ENCODE assay signal across 11 cellular contexts in genomic region chr1:112637257-112638108, GRCh38. TPM values are rescaled to one million over a fixed set of nuclear protein-coding genes. Genes with fewer than 3 reads are reported as not detected.
DNase-seq lines count a peak whose midpoint lies in the region; ATAC-seq, FAIRE-seq and TF ChIP-seq lines count a peak whose summit lies in the region.
"Had no signal": no experiment of that assay in that cellular context is flagged by ENCODE, and none has a peak within 500 bp of the region (broad histone marks: within the 10 kb centered on the region; RNA-seq: fewer than 3 reads in every experiment).

No MANE protein-coding gene starts in this region.

- H4K5ac ChIP-seq in IMR-90 (ENCODE audit: low read depth, low read length), result no peak overlapping the region

- in situ Hi-C loops in IMR-90 (cut with MboI; ENCODE audit: low sequenced_read_pairs), result no loop called here
- in situ Hi-C loops in HepG2 (cut with HindIII; ENCODE audit: extremely low pct_ligation_motif_present, low pct_unique_long_range_greater_than_20kb), result no loop called here

- H2BK5ac ChIP-seq in IMR-90 (ENCODE audit: low read depth, low read length, poor library complexity, severe bottlenecking), result peak overlapping the region; percentile 30

- H3K79me2 ChIP-seq in HepG2 (ENCODE audit: insufficient read depth, low read length), result peaks cover 78% of the 10 kb centered on the region

- H3K9me3 ChIP-seq in IMR-90 (ENCODE audit: control insufficient read depth, insufficient read depth, low read length) (no peaks in the 10 kb centered on the region), HepG2 (ENCODE audit: low read length) (no peaks in the 10 kb centered on the region)
- H3K9me3 ChIP-seq: Caco-2 had no signal

- H2AFZ ChIP-seq in IMR-90 (replicated peaks; ENCODE audit: low read length, poor library complexity) (no peak overlapping the region), HepG2 (ENCODE audit: low read length) (no peak overlapping the region)
- H2AFZ ChIP-seq: neural progenitor cell had no signal

- no peak for TF ChIP-seq RAD21 in IMR-90 (IDR thresholded peaks at IDR 0.05; ENCODE audit: low read length)
- no peak for TF ChIP-seq RAD21 in HepG2 (CRISPR knock-in tag; IDR thresholded peaks at IDR 0.05)

- H4K91ac ChIP-seq in IMR-90 (ENCODE audit: insufficient read depth, low read depth, low read length), result no peak overlapping the region

- no peak overlapping the region for H3K4ac ChIP-seq in IMR-90 (ENCODE audit: low read depth, low read length)

- no peak overlapping the region for H3K4me3 ChIP-seq in IMR-90 (ENCODE audit: insufficient read depth, low read depth, low read length)
- H3K4me3 ChIP-seq in HepG2 (replicated peaks in 1 of 3; ENCODE audit: insufficient read depth in 1 of 3, low read depth in 2 of 3, low read length in 3 of 3), result no peak overlapping the region; a peak in 1 of 6 replicates
- H3K4me3 ChIP-seq: neural progenitor cell had no signal

- no peak overlapping the region for H2AK5ac ChIP-seq in IMR-90 (ENCODE audit: low read depth, low read length)

- no CpG with 5 or more reads among the region's 4 CpGs for WGBS in IMR-90 (ENCODE audit: extremely low coverage in 2 of 2, insufficient read length in 1 of 2), 2 experiments
- 15% methylated on average over 4 of the region's 4 CpGs for WGBS in HepG2 (ENCODE audit: low lambda C conversion rate)

- CTCF ChIA-PET in IMR-90 (lab: Yijun Ruan, JAX), result interaction anchor here (0.9 kb wide), 1 partner anchor 10 kb away, joined by 3 read pairs; no protein-coding TSS in a partner anchor
- CTCF ChIA-PET in HepG2 (lab: Yijun Ruan, JAX; ENCODE audit: low intra/inter-chr PET ratio, low total read pairs), result no interaction called here

- peaks cover 0 to 43% of the 10 kb centered on the region in 2 experiments; a peak in 2 of 4 replicates for H3K79me1 ChIP-seq in IMR-90 (ENCODE audit: low read depth in 1 of 2, low read length in 2 of 2)

- H3K9me1 ChIP-seq in IMR-90 (ENCODE audit: insufficient read depth, low read length), result peaks cover 8% of the 10 kb centered on the region

- ATAC-seq in IMR-90 (ENCODE audit: low read depth) (peak; percentile 72), HepG2 (peak; percentile 84), GM21723 (IDR thresholded peaks at IDR 0.05; ENCODE audit: unreplicated experiment) (no peak)

- no peak overlapping the region for H3K18ac ChIP-seq in IMR-90 (ENCODE audit: low read depth, low read length)

- no TSS peak for BruUV-seq in IMR-90 (replicated peaks; lab: Mats Ljungman, UMichigan)
- BruUV-seq in HepG2 (replicated peaks; lab: Mats Ljungman, UMichigan), result no TSS peak

- H4K20me1 ChIP-seq in IMR-90 (ENCODE audit: insufficient read depth, low read length) (peaks cover 77% of the 10 kb centered on the region), HepG2 (ENCODE audit: insufficient read depth, low read length) (peaks cover 50% of the 10 kb centered on the region)

- H3K4me1 ChIP-seq in IMR-90 (ENCODE audit: control insufficient read depth, insufficient read depth, low read length) (peaks cover 2% of the 10 kb centered on the region), HepG2 (ENCODE audit: insufficient read depth, low read length) (peaks cover 78% of the 10 kb centered on the region)
- H3K4me1 ChIP-seq: neural progenitor cell had no signal

- dilution Hi-C loops in IMR-90 (cut with HindIII; ENCODE audit: low sequenced_read_pairs, unreplicated experiment), result no loop called here

- TF ChIP-seq CTCF in IMR-90 (conservative IDR thresholded peaks at IDR 0.05; ENCODE audit: low read depth, low read length), result no peak
- no peak for TF ChIP-seq CTCF in HepG2 (CRISPR knock-in tag; IDR thresholded peaks at IDR 0.05)

- no peak overlapping the region for H2BK120ac ChIP-seq in IMR-90 (ENCODE audit: low read depth, low read length)

- H3K4me2 ChIP-seq in IMR-90 (ENCODE audit: low read depth, low read length) (no peak overlapping the region), HepG2 (ENCODE audit: low read depth, low read length) (peak overlapping the region; percentile 48)
- H3K4me2 ChIP-seq: neural progenitor cell had no signal

- no peak overlapping the region for H2BK20ac ChIP-seq in IMR-90 (ENCODE audit: low read depth, low read length)

- H3K36me3 ChIP-seq in IMR-90 (ENCODE audit: control insufficient read depth, insufficient read depth, low read length) (no peaks in the 10 kb centered on the region), HepG2 (replicated peaks in 1 of 2; ENCODE audit: control insufficient read depth in 1 of 2, insufficient read depth in 2 of 2, low read length in 2 of 2) (no peaks in the 10 kb centered on the region; a peak in 1 of 5 replicates)
- H3K36me3 ChIP-seq: WERI-Rb-1 had no signal

- H2AK9ac ChIP-seq in IMR-90 (replicated peaks; ENCODE audit: low read depth, low read length, poor library complexity), result no peak overlapping the region

- no peak overlapping the region for H2BK15ac ChIP-seq in IMR-90 (ENCODE audit: low read depth, low read length)

- no peak overlapping the region for H3K27ac ChIP-seq in IMR-90 (ENCODE audit: insufficient read depth, low read length)
- H3K27ac ChIP-seq in caudate nucleus (ENCODE audit: low read depth, low read length), result peak overlapping the region; percentile 85
- H3K27ac ChIP-seq in HepG2 (ENCODE audit: extremely low read length, insufficient read depth, low read length), result peak overlapping the region; percentile 64
- H3K27ac ChIP-seq: neural progenitor cell, WERI-Rb-1 had no signal

- no peak overlapping the region for H4K8ac ChIP-seq in IMR-90 (ENCODE audit: low read depth in 2 of 2, low read length in 2 of 2)

- no peak for FAIRE-seq in HepG2 (lab: Jason Lieb, UNC)
- FAIRE-seq in urothelium cell line (lab: Jason Lieb, UNC), result no peak

- TF ChIP-seq POLR2A in IMR-90 (IDR thresholded peaks at IDR 0.05; ENCODE audit: low read depth, low read length) (no peak), HepG2 (IDR thresholded peaks at IDR 0.05; ENCODE audit: insufficient read depth in 1 of 2, low read depth in 2 of 2, low read length in 2 of 2) (no peak)

- no peak overlapping the region for H3K56ac ChIP-seq in IMR-90 (ENCODE audit: extremely low read depth, insufficient read depth, low read length)

- no peak overlapping the region for H3K23ac ChIP-seq in IMR-90 (ENCODE audit: low read depth, low read length)

- TF ChIP-seq EP300 in HepG2 (IDR thresholded peaks at IDR 0.05; ENCODE audit: low read depth in 2 of 2, low read length in 2 of 2) (no peak), HepG2 (CRISPR knock-in tag; IDR thresholded peaks at IDR 0.05; ENCODE audit: borderline replicate concordance) (no peak)

- H3K27me3 ChIP-seq in IMR-90 (ENCODE audit: control insufficient read depth, insufficient read depth, low read length) (no peaks in the 10 kb centered on the region), HepG2 (ENCODE audit: control insufficient read depth in 1 of 2, insufficient read depth in 2 of 2, low read length in 2 of 2) (no peaks in the 10 kb centered on the region)
- H3K27me3 ChIP-seq: neural progenitor cell had no signal

- POLR2A ChIA-PET in IMR-90 (lab: Charles Lee; ENCODE audit: unreplicated experiment), result no interaction called here
- POLR2A ChIA-PET in HepG2 (lab: Yijun Ruan, JAX), result interaction anchor here (1.0 to 2.2 kb wide), 6 partner anchors 10 to 67 kb away, joined by 3 to 13 read pairs (median 6); partner anchors contain the start of genes MOV10 and ST7L

- DNase-seq in AG08395 (ENCODE audit: low spot score) (peak; percentile 64), IMR-90 (peak; percentile 37), caudate nucleus (lab: John Stamatoyannopoulos, UW) (peak in 28 of 61 donors; percentile 3 to 65 (median 16)), HepG2 (ENCODE audit: low spot score) (peak; percentile 80), SW480 (ENCODE audit: low spot score) (no peak), urothelium cell line (ENCODE audit: low spot score) (no peak)
- no peak for DNase-seq in effector CD4-positive, alpha-beta T cell
- DNase-seq: Caco-2, WERI-Rb-1 had no signal

- H3K14ac ChIP-seq in IMR-90 (replicated peaks; ENCODE audit: low read depth, low read length), result no peak overlapping the region

- intact Hi-C loops in IMR-90 (cut with micrococcal nuclease) (loop anchor here (5.0 kb wide), 1 partner anchor 35 kb away; the partner anchor contains the start of gene MOV10), HepG2 (cut with micrococcal nuclease; ENCODE audit: unreplicated experiment) (no loop called here)

- H3K9ac ChIP-seq in IMR-90 (ENCODE audit: low read depth, low read length), result no peak overlapping the region
- H3K9ac ChIP-seq in HepG2 (ENCODE audit: insufficient read depth, low read depth, low read length), result no peak overlapping the region
- H3K9ac ChIP-seq: neural progenitor cell had no signal

RNA-seq across cellular contexts. Expression of gene CAPZA1, which starts 17.9 kb away (rescaled TPM):
- 262 and 440 TPM in 2 replicates for total RNA-seq in IMR-90 (2012; rRNA removed)
- 98.5 and 108 TPM in 2 replicates for polyA plus RNA-seq in IMR-90 (2012; rRNA removed)
- polyA plus RNA-seq in IMR-90 (2012; cell fraction: cytosol; rRNA removed), result 13.8 and 21.1 TPM in 2 replicates
- polyA plus RNA-seq in IMR-90 (2012; cell fraction: nucleus; rRNA removed; ENCODE audit: low replicate concordance), result 5.3 and 71.2 TPM in 2 replicates
- total RNA-seq in HepG2 (2016; rRNA removed; fragmentation: Illumina TruSeq; extraction: Trizol), result 117 and 210 TPM in 2 replicates
- 34.5 and 43.7 TPM in 2 replicates for total RNA-seq in HepG2 (2016; cell fraction: cytosol; rRNA removed; fragmentation: Illumina TruSeq; extraction: Trizol; ENCODE audit: low read depth)
- total RNA-seq in HepG2 (2016; cell fraction: insoluble cytoplasmic fraction; rRNA removed; fragmentation: Illumina TruSeq; extraction: Trizol), result 110 and 227 TPM in 2 replicates
- total RNA-seq in HepG2 (2016; cell fraction: membrane; rRNA removed; fragmentation: Illumina TruSeq; extraction: Trizol), result 48.4 and 55.0 TPM in 2 replicates
- 80.0 and 85.9 TPM in 2 replicates for total RNA-seq in HepG2 (2016; cell fraction: nucleus; rRNA removed; fragmentation: Illumina TruSeq; extraction: Trizol)
- polyA plus RNA-seq in HepG2 (2011; rRNA removed), result 47.9 and 67.0 TPM in 2 replicates
- 27.1 and 46.5 TPM in 2 replicates for polyA plus RNA-seq in HepG2 (2011; cell fraction: cytosol; rRNA removed)
- polyA plus RNA-seq in HepG2 (2011; cell fraction: nucleus; rRNA removed), result 25.9 and 45.1 TPM in 2 replicates
- 51.4 and 60.6 TPM in 2 replicates for polyA plus RNA-seq in HepG2 (2012)
- polyA plus RNA-seq in HepG2 (2016; cell fraction: cytosol; fragmentation: Illumina TruSeq; extraction: Trizol; ENCODE audit: low read depth), result 7.6 TPM in 2 replicates
- 166 and 177 TPM in 2 replicates for polyA plus RNA-seq in HepG2 (2016; cell fraction: insoluble cytoplasmic fraction; fragmentation: Illumina TruSeq; extraction: Trizol; ENCODE audit: low read depth)
- 30.4 and 32.0 TPM in 2 replicates for polyA plus RNA-seq in HepG2 (2016; cell fraction: membrane; fragmentation: Illumina TruSeq; extraction: Trizol; ENCODE audit: low read depth)
- polyA plus RNA-seq in HepG2 (2016; cell fraction: nucleus; fragmentation: Illumina TruSeq; extraction: Trizol; ENCODE audit: insufficient read depth, low read depth), result 96.3 and 112 TPM in 2 replicates
- polyA minus RNA-seq in HepG2 (2011; rRNA and poly(A)+ RNA removed; ENCODE audit: low replicate concordance), result 27.6 and 67.6 TPM in 2 replicates
- polyA minus RNA-seq in HepG2 (2011; cell fraction: cytosol; rRNA and poly(A)+ RNA removed), result 128 and 129 TPM in 2 replicates
- 122 and 123 TPM in 2 replicates for polyA minus RNA-seq in HepG2 (2011; cell fraction: nucleus; rRNA and poly(A)+ RNA removed)

RNA-seq across cellular contexts. Expression of gene ST7L, which starts 18.5 kb away (rescaled TPM):
- 14.7 and 16.9 TPM in 2 replicates for total RNA-seq in IMR-90 (2012; rRNA removed)
- polyA plus RNA-seq in IMR-90 (2012; rRNA removed), result 7.7 TPM in 2 replicates
- polyA plus RNA-seq in IMR-90 (2012; cell fraction: cytosol; rRNA removed), result 3.7 and 6.0 TPM in 2 replicates
- 4.1 and 12.0 TPM in 2 replicates for polyA plus RNA-seq in IMR-90 (2012; cell fraction: nucleus; rRNA removed; ENCODE audit: low replicate concordance)
- total RNA-seq in HepG2 (2016; rRNA removed; fragmentation: Illumina TruSeq; extraction: Trizol), result 8.7 and 19.9 TPM in 2 replicates
- total RNA-seq in HepG2 (2016; cell fraction: cytosol; rRNA removed; fragmentation: Illumina TruSeq; extraction: Trizol; ENCODE audit: low read depth), result 21.7 and 23.1 TPM in 2 replicates
- total RNA-seq in HepG2 (2016; cell fraction: insoluble cytoplasmic fraction; rRNA removed; fragmentation: Illumina TruSeq; extraction: Trizol), result 7.3 and 16.3 TPM in 2 replicates
- total RNA-seq in HepG2 (2016; cell fraction: membrane; rRNA removed; fragmentation: Illumina TruSeq; extraction: Trizol), result 9.9 and 11.4 TPM in 2 replicates
- total RNA-seq in HepG2 (2016; cell fraction: nucleus; rRNA removed; fragmentation: Illumina TruSeq; extraction: Trizol), result 21.1 and 31.3 TPM in 2 replicates
- polyA plus RNA-seq in HepG2 (2011; rRNA removed), result 8.0 and 8.6 TPM in 2 replicates
- polyA plus RNA-seq in HepG2 (2011; cell fraction: cytosol; rRNA removed), result 6.1 and 7.4 TPM in 2 replicates
- 11.6 and 12.4 TPM in 2 replicates for polyA plus RNA-seq in HepG2 (2011; cell fraction: nucleus; rRNA removed)
- 10.5 and 12.2 TPM in 2 replicates for polyA plus RNA-seq in HepG2 (2012)
- 3.4 and 3.8 TPM in 2 replicates for polyA plus RNA-seq in HepG2 (2016; cell fraction: cytosol; fragmentation: Illumina TruSeq; extraction: Trizol; ENCODE audit: low read depth)
- polyA plus RNA-seq in HepG2 (2016; cell fraction: insoluble cytoplasmic fraction; fragmentation: Illumina TruSeq; extraction: Trizol; ENCODE audit: low read depth), result 7.3 and 11.1 TPM in 2 replicates
- polyA plus RNA-seq in HepG2 (2016; cell fraction: membrane; fragmentation: Illumina TruSeq; extraction: Trizol; ENCODE audit: low read depth), result 4.9 and 6.2 TPM in 2 replicates
- 31.8 and 32.7 TPM in 2 replicates for polyA plus RNA-seq in HepG2 (2016; cell fraction: nucleus; fragmentation: Illumina TruSeq; extraction: Trizol; ENCODE audit: insufficient read depth, low read depth)
- 8.0 and 31.3 TPM in 2 replicates for polyA minus RNA-seq in HepG2 (2011; rRNA and poly(A)+ RNA removed; ENCODE audit: low replicate concordance)
- polyA minus RNA-seq in HepG2 (2011; cell fraction: cytosol; rRNA and poly(A)+ RNA removed), result 6.1 and 9.7 TPM in 2 replicates
- 28.5 and 30.1 TPM in 2 replicates for polyA minus RNA-seq in HepG2 (2011; cell fraction: nucleus; rRNA and poly(A)+ RNA removed)

RNA-seq across cellular contexts. Expression of gene MOV10, which starts 37.0 kb away (rescaled TPM):
- total RNA-seq in IMR-90 (2012; rRNA removed) (33.9 and 36.7 TPM in 2 replicates), HepG2 (2016; rRNA removed; fragmentation: Illumina TruSeq; extraction: Trizol) (38.0 and 56.4 TPM in 2 replicates)
- polyA plus RNA-seq in IMR-90 (2012; rRNA removed) (102 and 103 TPM in 2 replicates), HepG2 (2011; rRNA removed) (58.2 and 70.6 TPM in 2 replicates)
- polyA plus RNA-seq in IMR-90 (2012; cell fraction: cytosol; rRNA removed), result 69.6 and 70.1 TPM in 2 replicates
- 312 and 411 TPM in 2 replicates for polyA plus RNA-seq in IMR-90 (2012; cell fraction: nucleus; rRNA removed; ENCODE audit: low replicate concordance)
- total RNA-seq in HepG2 (2016; cell fraction: cytosol; rRNA removed; fragmentation: Illumina TruSeq; extraction: Trizol; ENCODE audit: low read depth), result 8.9 and 12.9 TPM in 2 replicates
- 38.3 and 56.0 TPM in 2 replicates for total RNA-seq in HepG2 (2016; cell fraction: insoluble cytoplasmic fraction; rRNA removed; fragmentation: Illumina TruSeq; extraction: Trizol)
- 16.5 and 18.1 TPM in 2 replicates for total RNA-seq in HepG2 (2016; cell fraction: membrane; rRNA removed; fragmentation: Illumina TruSeq; extraction: Trizol)
- 73.8 and 86.8 TPM in 2 replicates for total RNA-seq in HepG2 (2016; cell fraction: nucleus; rRNA removed; fragmentation: Illumina TruSeq; extraction: Trizol)
- 29.1 and 29.4 TPM in 2 replicates for polyA plus RNA-seq in HepG2 (2011; cell fraction: cytosol; rRNA removed)
- 312 and 401 TPM in 2 replicates for polyA plus RNA-seq in HepG2 (2011; cell fraction: nucleus; rRNA removed)
- polyA plus RNA-seq in HepG2 (2012), result 49.6 and 55.9 TPM in 2 replicates
- 11.5 and 13.4 TPM in 2 replicates for polyA plus RNA-seq in HepG2 (2016; cell fraction: cytosol; fragmentation: Illumina TruSeq; extraction: Trizol; ENCODE audit: low read depth)
- polyA plus RNA-seq in HepG2 (2016; cell fraction: insoluble cytoplasmic fraction; fragmentation: Illumina TruSeq; extraction: Trizol; ENCODE audit: low read depth), result 53.0 and 64.1 TPM in 2 replicates
- 20.2 and 20.9 TPM in 2 replicates for polyA plus RNA-seq in HepG2 (2016; cell fraction: membrane; fragmentation: Illumina TruSeq; extraction: Trizol; ENCODE audit: low read depth)
- polyA plus RNA-seq in HepG2 (2016; cell fraction: nucleus; fragmentation: Illumina TruSeq; extraction: Trizol; ENCODE audit: insufficient read depth, low read depth), result 253 and 261 TPM in 2 replicates
- polyA minus RNA-seq in HepG2 (2011; rRNA and poly(A)+ RNA removed; ENCODE audit: low replicate concordance), result 73.5 and 79.2 TPM in 2 replicates
- polyA minus RNA-seq in HepG2 (2011; cell fraction: cytosol; rRNA and poly(A)+ RNA removed), result 22.2 and 39.1 TPM in 2 replicates
- polyA minus RNA-seq in HepG2 (2011; cell fraction: nucleus; rRNA and poly(A)+ RNA removed), result 92.0 and 96.2 TPM in 2 replicates

Comparison
In these comparisons a context has a peak if more than half of its experiments do, and no peak if none do; other contexts are left out.
1. DNase-seq: peak in AG08395 (single experiment), IMR-90 (single experiment) and HepG2 (single experiment); none in SW480 (single experiment), urothelium cell line (single experiment) and effector CD4-positive, alpha-beta T cell (single experiment).